Comparison of ENCODE assay signal across 16 cellular contexts in genomic region chr10:86024555-86025001, GRCh38.
"Had no signal": no experiment of that assay in that cellular context is flagged by ENCODE, and none has a peak within 500 bp of the region (broad histone marks: within the 10 kb centered on the region; RNA-seq: fewer than 3 reads in every experiment).

No MANE protein-coding gene starts in this region.

- ATAC-seq: activated CD8-positive, alpha-beta T cell treated with anti-CD3 and anti-CD28 coated beads for 36 hours; effector memory CD8-positive, alpha-beta T cell; naive thymus-derived CD4-positive, alpha-beta T cell; sciatic nerve; stimulated activated naive CD8-positive, alpha-beta T cell treated with anti-CD3 and anti-CD28 coated beads, Interleukin-15, Interleukin-2, amounts not matched to agents 100 U/mL and 50 U/mL, for 24 hours; T-cell; upper lobe of right lung had no signal

- H3K4me3 ChIP-seq: upper lobe of right lung had no signal

- H3K4me1 Mint-ChIP-seq: T-cell had no signal

- H3K4me1 ChIP-seq: upper lobe of right lung had no signal

- H3K36me3 Mint-ChIP-seq: naive thymus-derived CD4-positive, alpha-beta T cell; T-cell had no signal

- DNase-seq: activated CD4-positive, alpha-beta T cell treated with anti-CD3 and anti-CD28 coated beads for 4 hours; activated CD8-positive, alpha-beta memory T cell treated with anti-CD3 and anti-CD28 coated beads, Interleukin-2, amount 50 U/mL, for 48 hours; activated CD8-positive, alpha-beta T cell treated with anti-CD3 and anti-CD28 coated beads for 36 hours; activated naive CD4-positive, alpha-beta T cell treated with Interleukin-2 at 50 U/mL for 16 hours; effector memory CD8-positive, alpha-beta T cell; hippocampal formation; naive thymus-derived CD4-positive, alpha-beta T cell; nucleus accumbens; stimulated activated CD8-positive, alpha-beta memory T cell treated with anti-CD3 and anti-CD28 coated beads, Interleukin-4, amount 100 ng/mL, for 48 hours; stimulated activated naive CD8-positive, alpha-beta T cell treated with anti-CD3 and anti-CD28 coated beads, Interleukin-15, Interleukin-2, amounts not matched to agents 100 U/mL and 50 U/mL, for 24 hours; T-cell; upper lobe of right lung had no signal

- H3K9me3 ChIP-seq: upper lobe of right lung had no signal

- H3K27ac Mint-ChIP-seq: activated CD8-positive, alpha-beta T cell treated with anti-CD3 and anti-CD28 coated beads for 36 hours; dendritic cell treated with granulocyte-macrophage colony-stimulating factor and Interleukin-4, amounts not matched to agents 40 ng/mL and 50 ng/mL, for 4 days; effector memory CD8-positive, alpha-beta T cell; naive thymus-derived CD4-positive, alpha-beta T cell; progenitor cell of endocrine pancreas; T-cell had no signal

- H3K27ac ChIP-seq: upper lobe of right lung, VCaP had no signal

- H3K4me3 Mint-ChIP-seq: activated CD8-positive, alpha-beta T cell treated with anti-CD3 and anti-CD28 coated beads for 36 hours; dendritic cell treated with granulocyte-macrophage colony-stimulating factor and Interleukin-4, amounts not matched to agents 40 ng/mL and 50 ng/mL, for 4 days; effector memory CD8-positive, alpha-beta T cell; naive thymus-derived CD4-positive, alpha-beta T cell; T-cell had no signal

- H3K9me3 Mint-ChIP-seq: activated CD8-positive, alpha-beta T cell treated with anti-CD3 and anti-CD28 coated beads for 36 hours; dendritic cell treated with granulocyte-macrophage colony-stimulating factor and Interleukin-4, amounts not matched to agents 40 ng/mL and 50 ng/mL, for 4 days; effector memory CD8-positive, alpha-beta T cell; naive thymus-derived CD4-positive, alpha-beta T cell; T-cell had no signal

- H3K27me3 Mint-ChIP-seq: dendritic cell treated with granulocyte-macrophage colony-stimulating factor and Interleukin-4, amounts not matched to agents 40 ng/mL and 50 ng/mL, for 4 days had no signal

- H3K36me3 ChIP-seq: upper lobe of right lung had no signal

- H3K27me3 ChIP-seq: upper lobe of right lung had no signal
